ENCODE assay signal across 8 cellular contexts in the genomic region with DNA sequence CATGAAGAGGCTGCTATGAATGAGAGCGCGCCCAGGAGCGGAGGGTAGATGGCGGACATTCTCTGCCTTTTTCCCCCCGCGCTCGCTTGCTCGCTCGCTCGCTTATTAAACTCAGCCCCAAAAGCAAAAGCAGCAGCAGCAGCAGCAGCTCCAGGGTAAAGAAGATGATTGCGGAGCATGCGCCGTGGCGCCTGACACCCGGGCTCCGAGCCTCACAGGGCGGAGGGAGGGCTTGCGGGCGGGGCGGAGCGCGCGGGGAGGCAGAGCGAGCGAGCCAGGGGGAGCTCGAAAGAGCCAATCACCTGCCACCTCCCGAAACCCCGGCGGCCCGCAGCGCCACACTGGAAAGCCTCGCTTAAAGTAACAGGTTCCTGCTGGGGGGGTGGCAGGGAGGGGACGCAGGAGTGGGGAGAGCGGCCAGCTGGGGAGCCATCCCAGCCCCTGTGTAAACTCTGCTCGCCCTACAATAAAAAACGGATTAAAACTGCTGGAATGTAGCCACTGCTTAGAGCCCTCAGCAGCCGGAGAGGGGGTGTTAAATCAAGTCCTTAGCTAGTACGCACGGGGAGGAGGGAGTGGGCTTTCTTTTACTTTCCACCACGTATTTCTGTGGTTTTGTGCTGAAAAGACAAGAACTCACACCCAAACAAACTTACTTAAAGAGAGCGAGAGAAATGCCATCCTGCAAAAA. TPM values are rescaled to one million over a fixed set of nuclear protein-coding genes. Genes with fewer than 3 reads are reported as not detected.
DNase-seq lines count a peak whose midpoint lies in the region; TF ChIP-seq lines count a peak whose summit lies in the region.

Gene MLLT3, minus strand, starts transcription at position 170 of the 691 bp plus-strand sequence.

- H2AFZ ChIP-seq in H9 (ENCODE audit: low read length) = no peak within 1 kb of the TSS

- H3K9me3 ChIP-seq in ES-I3 (ENCODE audit: control insufficient read depth, insufficient read depth, low read length) = no peaks in the 10 kb centered on the region
- no peaks in the 10 kb centered on the region for H3K9me3 ChIP-seq in H9 (ENCODE audit: control insufficient read depth, low read depth, low read length)
- H3K9me3 ChIP-seq in MG63 = no peaks in the 10 kb centered on the region

- DNase-seq in H9 (peak; percentile 96), MG63 (peak; percentile 100), SIG-M5 treated with dmso at 0.1 percent for 504 hours (lab: John Stamatoyannopoulos, UW; ENCODE audit: unreplicated experiment) (peak; percentile 87), germinal center (ENCODE audit: low spot score) (peak; percentile 97), nucleus accumbens (lab: John Stamatoyannopoulos, UW) (peak; percentile 39 to 97 (median 93)), superior temporal gyrus (ENCODE audit: extremely low spot score) (peak; percentile 95)
- peak; percentile 97 for DNase-seq in activated naive CD4-positive, alpha-beta T cell treated with anti-CD3 and anti-CD28 coated beads for 36 hours

- peak within 1 kb of the TSS; percentile 91 for H3K4me3 ChIP-seq in MG63

- no peak within 1 kb of the TSS for H2BK5ac ChIP-seq in H9 (ENCODE audit: insufficient read length, low read length)

- intact Hi-C loops in activated naive CD4-positive, alpha-beta T cell treated with anti-CD3 and anti-CD28 coated beads for 36 hours (cut with micrococcal nuclease) = loop anchor here (1.0 to 10.0 kb wide), 20 partner anchors 36 to 1128 kb away; partner anchors contain the start of genes FOCAD and HACD4

- peak within 1 kb of the TSS; percentile 95 for H3K4me2 ChIP-seq in H9 (ENCODE audit: insufficient read depth, insufficient read length, low read length)

- no peak within 1 kb of the TSS for H2BK12ac ChIP-seq in H9 (ENCODE audit: insufficient read length, low read depth, low read length)

- H3K23me2 ChIP-seq in H9 (ENCODE audit: insufficient read length, low read depth, low read length, poor library complexity, severe bottlenecking) = peaks cover 25% of the 10 kb centered on the region

- no peak within 1 kb of the TSS for H3K27ac Mint-ChIP-seq in H9
- H3K27ac Mint-ChIP-seq in activated naive CD4-positive, alpha-beta T cell treated with anti-CD3 and anti-CD28 coated beads for 36 hours = peak within 1 kb of the TSS; percentile 95

- H4K8ac ChIP-seq in H9 (replicated peaks; ENCODE audit: insufficient read length, low read depth, low read length) = no peak within 1 kb of the TSS

- peak within 1 kb of the TSS; percentile 78 to 93 for H3K4me3 Mint-ChIP-seq in H9
- peak within 1 kb of the TSS; percentile 98 for H3K4me3 Mint-ChIP-seq in activated naive CD4-positive, alpha-beta T cell treated with anti-CD3 and anti-CD28 coated beads for 36 hours

- peak within 1 kb of the TSS; percentile 72 for H3K9ac ChIP-seq in ES-I3 (ENCODE audit: low read depth, low read length)
- peak within 1 kb of the TSS; percentile 13 for H3K9ac ChIP-seq in H9 (ENCODE audit: extremely low read depth, insufficient read length, low read length)

- no peaks in the 10 kb centered on the region for H4K20me1 ChIP-seq in H9 (ENCODE audit: control insufficient read depth, insufficient read depth, insufficient read length)

- H2BK20ac ChIP-seq in H9 (ENCODE audit: low read depth, low read length, poor library complexity, severe bottlenecking) = no peak within 1 kb of the TSS

- no peak within 1 kb of the TSS for H3K23ac ChIP-seq in H9 (ENCODE audit: insufficient read length, low read depth, low read length)

- no CpG with 5 or more reads among the region's 41 CpGs for WGBS in H9 (ENCODE audit: extremely low coverage, insufficient read length, low lambda C conversion rate)

- no peak within 1 kb of the TSS for H3K18ac ChIP-seq in H9 (ENCODE audit: insufficient read length, low read depth, low read length)

- no peak within 1 kb of the TSS for H3K27ac ChIP-seq in H9 (ENCODE audit: insufficient read length, low read depth, low read length)

- no peak within 1 kb of the TSS for H3T11ph ChIP-seq in H9 (ENCODE audit: low read length)

- CTCF ChIA-PET in activated naive CD4-positive, alpha-beta T cell treated with anti-CD3 and anti-CD28 coated beads for 36 hours (lab: Charles Lee) = interaction anchor here (0.6 to 3.4 kb wide), 19 partner anchors 8 to 367 kb away, joined by 3 to 16 read pairs (median 4); partner anchors contain the start of gene FOCAD

- H3K36me3 ChIP-seq in ES-I3 (ENCODE audit: insufficient read depth, low read length) = no peaks in the 10 kb centered on the region
- peaks cover 7% of the 10 kb centered on the region for H3K36me3 ChIP-seq in MG63

- H4K91ac ChIP-seq in H9 (ENCODE audit: insufficient read length, low read depth, low read length) = no peak within 1 kb of the TSS

- H3K79me1 ChIP-seq in H9 (ENCODE audit: insufficient read depth, low read depth, low read length, poor library complexity, severe bottlenecking) = no peaks in the 10 kb centered on the region

- H3K79me2 ChIP-seq in H9 (ENCODE audit: insufficient read depth, low read length) = no peaks in the 10 kb centered on the region

- H3K27me3 ChIP-seq in H9 (ENCODE audit: insufficient read depth, low read length) (peaks cover 31% of the 10 kb centered on the region), MG63 (no peaks in the 10 kb centered on the region)

- no peak within 1 kb of the TSS for H4K5ac ChIP-seq in H9 (ENCODE audit: insufficient read length, low read depth, low read length)

- H3K4me1 Mint-ChIP-seq in H9 = peaks cover 27 to 44% of the 10 kb centered on the region in 2 experiments
- H3K4me1 Mint-ChIP-seq in activated naive CD4-positive, alpha-beta T cell treated with anti-CD3 and anti-CD28 coated beads for 36 hours (ENCODE audit: low read depth) = peaks cover 36% of the 10 kb centered on the region

- H3K4me1 ChIP-seq in ES-I3 (ENCODE audit: insufficient read depth, low read length) = peaks cover 4% of the 10 kb centered on the region; the same call in 1 of the 2 replicates
- peaks cover 3% of the 10 kb centered on the region; the same call in 1 of the 2 replicates for H3K4me1 ChIP-seq in H9 (ENCODE audit: insufficient read depth, low read length)

- no peak within 1 kb of the TSS for H2BK120ac ChIP-seq in H9 (ENCODE audit: low read depth, low read length, poor library complexity, severe bottlenecking)

- H2AK5ac ChIP-seq in H9 (ENCODE audit: insufficient read length, low read length) = no peak within 1 kb of the TSS

- TF ChIP-seq CTCF in H9 (conservative IDR thresholded peaks at IDR 0.05) = no peak

- H3K14ac ChIP-seq in H9 (ENCODE audit: insufficient read depth, low read length) = no peak within 1 kb of the TSS; the same call in 1 of the 2 replicates

- no peaks in the 10 kb centered on the region for H3K9me3 Mint-ChIP-seq in H9
- H3K9me3 Mint-ChIP-seq in activated naive CD4-positive, alpha-beta T cell treated with anti-CD3 and anti-CD28 coated beads for 36 hours = no peaks in the 10 kb centered on the region

- no peaks in the 10 kb centered on the region for H3K36me3 Mint-ChIP-seq in H9 (ENCODE audit: insufficient read depth in 1 of 3, low read depth in 3 of 3)
- H3K36me3 Mint-ChIP-seq in activated naive CD4-positive, alpha-beta T cell treated with anti-CD3 and anti-CD28 coated beads for 36 hours (ENCODE audit: low read depth) = peaks cover 13% of the 10 kb centered on the region

- no peak within 1 kb of the TSS for H3K4ac ChIP-seq in H9 (ENCODE audit: low read depth, low read length)

- no peak within 1 kb of the TSS for H2BK15ac ChIP-seq in H9 (ENCODE audit: low read depth, low read length)

- no peak within 1 kb of the TSS for H3K56ac ChIP-seq in H9 (ENCODE audit: insufficient read length, low read depth, low read length)

- peaks cover 69% of the 10 kb centered on the region for H3K27me3 Mint-ChIP-seq in H9 (ENCODE audit: low read depth)
- H3K27me3 Mint-ChIP-seq in activated naive CD4-positive, alpha-beta T cell treated with anti-CD3 and anti-CD28 coated beads for 36 hours (ENCODE audit: low read depth) = no peaks in the 10 kb centered on the region

RNA-seq across cellular contexts. Expression of gene MLLT3, which starts in this region (rescaled TPM):
- 3.7 and 3.9 TPM in 2 replicates for total RNA-seq in H9 (2021)
- total RNA-seq in MG63 (2014; rRNA removed; shearing (Covaris generic); ENCODE audit: low replicate concordance) = 50.7 and 69.9 TPM in 2 replicates
- 10 to 100 TPM; 44.3 to 51.4 TPM for total RNA-seq in activated naive CD4-positive, alpha-beta T cell treated with anti-CD3 and anti-CD28 coated beads for 36 hours
